20 cellular contexts compared by ENCODE assay signal in the genomic region with DNA sequence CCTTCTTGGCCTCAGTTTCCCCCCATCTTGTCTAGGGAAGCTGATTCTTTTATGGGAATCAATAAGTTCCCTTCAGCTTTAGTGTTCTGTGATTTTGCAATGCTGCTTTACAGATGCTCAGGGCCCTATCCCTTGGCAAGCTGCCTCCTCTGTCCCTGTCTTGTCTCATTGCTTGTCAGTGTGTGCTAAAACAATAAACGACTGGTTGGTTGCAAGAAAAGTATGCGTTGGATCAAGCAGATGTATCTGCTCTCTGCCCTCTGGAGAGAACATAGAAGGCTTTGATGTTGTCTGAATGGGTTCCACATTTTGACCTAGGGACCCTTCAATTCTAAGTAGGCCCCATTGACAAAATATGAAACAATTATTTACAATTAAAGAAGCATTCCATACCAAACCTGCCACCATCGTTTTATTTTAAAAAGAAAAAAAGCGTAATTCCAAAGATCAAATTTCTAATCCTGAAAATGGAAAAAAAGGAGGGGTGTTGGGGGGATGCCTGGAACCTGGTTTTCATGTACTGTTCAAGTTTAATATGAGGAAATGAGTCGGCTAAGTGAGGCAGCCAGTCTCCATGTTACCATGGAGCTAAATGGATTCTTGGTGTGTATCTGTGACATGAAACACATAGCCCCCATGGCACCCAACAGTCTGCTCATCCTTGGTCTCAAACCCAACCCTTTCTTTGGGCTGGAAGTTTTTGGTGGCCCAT. TPM values are rescaled to one million over a fixed set of nuclear protein-coding genes. Genes with fewer than 3 reads are reported as not detected.
A peak's percentile ranks its signal among the peaks of the same experiment; 100 is the strongest.
DNase-seq lines count a peak whose midpoint lies in the region; ATAC-seq and TF ChIP-seq lines count a peak whose summit lies in the region.
"Had no signal": no experiment of that assay in that cellular context is flagged by ENCODE, and none has a peak within 500 bp of the region (broad histone marks: within the 10 kb centered on the region; RNA-seq: fewer than 3 reads in every experiment).

No MANE protein-coding gene starts in this region.

- intact Hi-C loops in Right ventricle myocardium inferior (cut with DNase I) = no loop called here
- intact Hi-C loops in Right ventricle myocardium superior (cut with DNase I) = no loop called here
- intact Hi-C loops in aorta (cut with DNase I) = loop anchor here in 1 of 2 donors (5.0 to 10.0 kb wide), 2 partner anchors 37 to 105 kb away; no protein-coding TSS in a partner anchor

- WGBS in liver = 61% methylated on average over 5 of the region's 5 CpGs
- 69% methylated on average over 5 of the region's 5 CpGs for WGBS in aorta, 2 donors

- H3K9ac ChIP-seq in liver (ENCODE audit: low read depth in 1 of 2, low read length in 2 of 2) = no peak overlapping the region
- H3K9ac ChIP-seq: KMS-11 had no signal

- DNase-seq in Right ventricle myocardium inferior (ENCODE audit: missing footprints) (peak; percentile 34), Right ventricle myocardium superior (no peak), choroid plexus epithelial cell (ENCODE audit: low read depth) (peak; percentile 81), aorta (no peak), mesenteric fat pad (ENCODE audit: low spot score) (no peak)
- no peak for DNase-seq in effector CD8-positive, alpha-beta T cell (lab: John Stamatoyannopoulos, UW)
- DNase-seq: activated CD4-positive, alpha-beta T cell treated with anti-CD3 and anti-CD28 coated beads, Interleukin-2, amount 50 U/mL, for 48 hours; activated T-cell treated with anti-CD3 and anti-CD28 coated beads, Interleukin-2, amount 50 U/mL, for 4 hours; caudate nucleus; endodermal cell; immature natural killer cell; midbrain; NCI-H1105; NCI-H748 treated with DMSO at 0.1 percent for 48 hours; thyroid gland had no signal

- ATAC-seq in Right ventricle myocardium inferior (no peak), Right ventricle myocardium superior (ENCODE audit: poor library complexity) (no peak), aorta (ENCODE audit: low FRiP score) (peak; percentile 51), GM21526 (IDR thresholded peaks at IDR 0.05; ENCODE audit: low FRiP score, unreplicated experiment) (no peak)
- ATAC-seq: activated T-cell treated with anti-CD3 and anti-CD28 coated beads, Interleukin-2, amount 50 U/mL, for 4 hours had no signal

- H3K4me1 ChIP-seq in liver (ENCODE audit: control insufficient read depth in 4 of 4, insufficient read depth in 4 of 4, low read length in 3 of 4) = peaks cover 0 to 3% (median 0%) of the 10 kb centered on the region in 4 donors
- H3K4me1 ChIP-seq in aorta (ENCODE audit: control insufficient read depth in 1 of 2, insufficient read depth in 2 of 2, low read length in 2 of 2) = no peaks in the 10 kb centered on the region
- H3K4me1 ChIP-seq: thyroid gland had no signal

- H3K27ac ChIP-seq in liver (ENCODE audit: low read depth in 1 of 2, low read length in 2 of 2) = no peak overlapping the region
- no peak overlapping the region for H3K27ac ChIP-seq in aorta (ENCODE audit: low read depth in 1 of 2, low read length in 2 of 2)
- H3K27ac ChIP-seq: KMS-11, neutrophil, PC-9, thyroid gland had no signal

- no peaks in the 10 kb centered on the region for H3K9me3 ChIP-seq in liver (ENCODE audit: control insufficient read depth in 4 of 4, low read length in 3 of 4)
- no peaks in the 10 kb centered on the region for H3K9me3 ChIP-seq in aorta (ENCODE audit: control insufficient read depth, low read length)
- H3K9me3 ChIP-seq: neutrophil, thyroid gland had no signal

- H3K4me3 ChIP-seq in choroid plexus epithelial cell (ENCODE audit: low read depth, low read length) = no peak overlapping the region
- H3K4me3 ChIP-seq in liver (ENCODE audit: low read depth in 1 of 3, low read length in 3 of 3) = no peak overlapping the region
- H3K4me3 ChIP-seq in aorta (ENCODE audit: low read length in 2 of 2) = no peak overlapping the region
- H3K4me3 ChIP-seq: PC-9, thyroid gland had no signal

- H3K36me3 ChIP-seq in liver (ENCODE audit: control insufficient read depth in 4 of 4, insufficient read depth in 3 of 4, low read depth in 1 of 4, low read length in 3 of 4) (no peaks in the 10 kb centered on the region), aorta (ENCODE audit: control insufficient read depth in 1 of 2, insufficient read depth in 2 of 2, low read length in 1 of 2) (no peaks in the 10 kb centered on the region)
- H3K36me3 ChIP-seq: neutrophil, thyroid gland had no signal

- H3K27me3 ChIP-seq in liver (ENCODE audit: control insufficient read depth in 4 of 4, insufficient read depth in 4 of 4, low read length in 3 of 4) (no peaks in the 10 kb centered on the region), aorta (ENCODE audit: control insufficient read depth in 1 of 2, insufficient read depth in 2 of 2, low read length in 1 of 2) (no peaks in the 10 kb centered on the region)
- H3K27me3 ChIP-seq: neutrophil, thyroid gland had no signal

- TF ChIP-seq CTCF in choroid plexus epithelial cell (conservative IDR thresholded peaks at IDR 0.05; ENCODE audit: low read depth, low read length) (no peak), liver (IDR thresholded peaks at IDR 0.05; ENCODE audit: low read depth, low read length, missing input control) (no peak)

- no peak for TF ChIP-seq RAD21 in liver (IDR thresholded peaks at IDR 0.05)

TF ChIP-seq in liver, 16 proteins besides CTCF, POLR2A, EP300 and RAD21:
- peak; percentile 69 for TF ChIP-seq NR2F2 (IDR thresholded peaks at IDR 0.05)
- TF ChIP-seq FOXA2 (IDR thresholded peaks at IDR 0.05) = no peak
- no peak for TF ChIP-seq GABPA (IDR thresholded peaks at IDR 0.05 in 1 of 2, conservative IDR thresholded peaks at IDR 0.05 in 1 of 2)
- TF ChIP-seq, protein P1, sequence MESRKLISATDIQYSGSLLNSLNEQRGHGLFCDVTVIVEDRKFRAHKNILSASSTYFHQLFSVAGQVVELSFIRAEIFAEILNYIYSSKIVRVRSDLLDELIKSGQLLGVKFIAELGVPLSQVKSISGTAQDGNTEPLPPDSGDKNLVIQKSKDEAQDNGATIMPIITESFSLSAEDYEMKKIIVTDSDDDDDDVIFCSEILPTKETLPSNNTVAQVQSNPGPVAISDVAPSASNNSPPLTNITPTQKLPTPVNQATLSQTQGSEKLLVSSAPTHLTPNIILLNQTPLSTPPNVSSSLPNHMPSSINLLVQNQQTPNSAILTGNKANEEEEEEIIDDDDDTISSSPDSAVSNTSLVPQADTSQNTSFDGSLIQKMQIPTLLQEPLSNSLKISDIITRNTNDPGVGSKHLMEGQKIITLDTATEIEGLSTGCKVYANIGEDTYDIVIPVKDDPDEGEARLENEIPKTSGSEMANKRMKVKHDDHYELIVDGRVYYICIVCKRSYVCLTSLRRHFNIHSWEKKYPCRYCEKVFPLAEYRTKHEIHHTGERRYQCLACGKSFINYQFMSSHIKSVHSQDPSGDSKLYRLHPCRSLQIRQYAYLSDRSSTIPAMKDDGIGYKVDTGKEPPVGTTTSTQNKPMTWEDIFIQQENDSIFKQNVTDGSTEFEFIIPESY (IDR thresholded peaks at IDR 0.05) = no peak

RNA-seq across cellular contexts. Expression of a gene that starts 31.2 kb away (rescaled TPM):
- total RNA-seq in Right ventricle myocardium inferior (67.7 TPM), Right ventricle myocardium superior (63.4 TPM), liver (100 to 1,000 TPM; 101 TPM), aorta (10 to 100 TPM; 74.0 to 76.6 TPM), mesenteric fat pad (128 TPM)
- polyA plus RNA-seq in liver (10 to 100 TPM; 69.1 to 85.8 TPM), aorta (10 to 100 TPM; 42.2 to 69.1 TPM)

Comparison
In these comparisons a context has a peak if more than half of its experiments do, and no peak if none do; other contexts are left out.
1. DNase-seq: peak in Right ventricle myocardium inferior (single experiment) and choroid plexus epithelial cell (single experiment); none in Right ventricle myocardium superior (single experiment), aorta (0 of 2), mesenteric fat pad (single experiment) and effector CD8-positive, alpha-beta T cell (single experiment).